In the genomic region with DNA sequence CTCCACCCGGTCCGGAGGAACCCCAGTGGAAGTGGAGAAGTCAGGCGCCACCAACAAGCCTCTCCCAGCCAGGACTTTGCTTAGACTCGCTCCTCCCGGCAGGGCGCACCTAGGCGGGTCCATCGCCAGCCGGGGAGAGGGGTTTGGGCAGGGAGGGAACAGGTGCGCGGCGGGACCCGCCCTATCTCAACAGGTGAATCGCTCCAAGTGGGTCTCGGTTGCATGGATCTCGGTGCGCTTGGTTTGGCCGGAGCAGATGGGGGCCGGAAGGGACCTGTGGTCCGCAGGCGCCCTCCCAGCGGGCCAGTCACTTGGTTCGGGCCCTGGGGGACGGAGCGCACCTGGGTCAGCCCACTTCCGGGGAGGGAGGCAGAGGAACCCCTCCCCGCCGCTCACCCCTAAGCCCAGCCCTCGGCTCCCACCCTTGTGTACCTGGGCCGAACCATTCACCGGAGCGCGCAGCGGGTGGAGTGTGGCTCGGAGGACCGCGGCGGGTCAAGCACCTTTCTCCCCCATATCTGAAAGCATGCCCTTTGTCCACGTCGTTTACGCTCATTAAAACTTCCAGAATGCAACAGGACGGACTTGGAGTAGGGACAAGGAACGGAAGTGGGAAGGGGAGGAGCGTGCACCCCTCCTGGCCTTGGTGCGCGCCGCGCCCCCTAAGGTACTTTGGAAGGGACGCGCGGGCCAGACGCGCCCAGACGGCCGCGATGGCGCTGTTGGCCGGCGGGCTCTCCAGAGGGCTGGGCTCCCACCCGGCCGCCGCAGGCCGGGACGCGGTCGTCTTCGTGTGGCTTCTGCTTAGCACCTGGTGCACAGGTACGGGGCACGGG, we compare ENCODE assay signal across 1 cellular context.
TF ChIP-seq lines count a peak whose summit lies in the region.

A gene with protein sequence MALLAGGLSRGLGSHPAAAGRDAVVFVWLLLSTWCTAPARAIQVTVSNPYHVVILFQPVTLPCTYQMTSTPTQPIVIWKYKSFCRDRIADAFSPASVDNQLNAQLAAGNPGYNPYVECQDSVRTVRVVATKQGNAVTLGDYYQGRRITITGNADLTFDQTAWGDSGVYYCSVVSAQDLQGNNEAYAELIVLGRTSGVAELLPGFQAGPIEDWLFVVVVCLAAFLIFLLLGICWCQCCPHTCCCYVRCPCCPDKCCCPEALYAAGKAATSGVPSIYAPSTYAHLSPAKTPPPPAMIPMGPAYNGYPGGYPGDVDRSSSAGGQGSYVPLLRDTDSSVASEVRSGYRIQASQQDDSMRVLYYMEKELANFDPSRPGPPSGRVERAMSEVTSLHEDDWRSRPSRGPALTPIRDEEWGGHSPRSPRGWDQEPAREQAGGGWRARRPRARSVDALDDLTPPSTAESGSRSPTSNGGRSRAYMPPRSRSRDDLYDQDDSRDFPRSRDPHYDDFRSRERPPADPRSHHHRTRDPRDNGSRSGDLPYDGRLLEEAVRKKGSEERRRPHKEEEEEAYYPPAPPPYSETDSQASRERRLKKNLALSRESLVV (plus strand): TSS at position 693 of the 836 bp plus-strand sequence. CDS start 21 bp downstream, at position 714.

TF ChIP-seq in HepG2, 621 proteins besides CTCF, POLR2A, EP300 and RAD21 (continued from another document and continues in another):
- TF ChIP-seq, protein P1, sequence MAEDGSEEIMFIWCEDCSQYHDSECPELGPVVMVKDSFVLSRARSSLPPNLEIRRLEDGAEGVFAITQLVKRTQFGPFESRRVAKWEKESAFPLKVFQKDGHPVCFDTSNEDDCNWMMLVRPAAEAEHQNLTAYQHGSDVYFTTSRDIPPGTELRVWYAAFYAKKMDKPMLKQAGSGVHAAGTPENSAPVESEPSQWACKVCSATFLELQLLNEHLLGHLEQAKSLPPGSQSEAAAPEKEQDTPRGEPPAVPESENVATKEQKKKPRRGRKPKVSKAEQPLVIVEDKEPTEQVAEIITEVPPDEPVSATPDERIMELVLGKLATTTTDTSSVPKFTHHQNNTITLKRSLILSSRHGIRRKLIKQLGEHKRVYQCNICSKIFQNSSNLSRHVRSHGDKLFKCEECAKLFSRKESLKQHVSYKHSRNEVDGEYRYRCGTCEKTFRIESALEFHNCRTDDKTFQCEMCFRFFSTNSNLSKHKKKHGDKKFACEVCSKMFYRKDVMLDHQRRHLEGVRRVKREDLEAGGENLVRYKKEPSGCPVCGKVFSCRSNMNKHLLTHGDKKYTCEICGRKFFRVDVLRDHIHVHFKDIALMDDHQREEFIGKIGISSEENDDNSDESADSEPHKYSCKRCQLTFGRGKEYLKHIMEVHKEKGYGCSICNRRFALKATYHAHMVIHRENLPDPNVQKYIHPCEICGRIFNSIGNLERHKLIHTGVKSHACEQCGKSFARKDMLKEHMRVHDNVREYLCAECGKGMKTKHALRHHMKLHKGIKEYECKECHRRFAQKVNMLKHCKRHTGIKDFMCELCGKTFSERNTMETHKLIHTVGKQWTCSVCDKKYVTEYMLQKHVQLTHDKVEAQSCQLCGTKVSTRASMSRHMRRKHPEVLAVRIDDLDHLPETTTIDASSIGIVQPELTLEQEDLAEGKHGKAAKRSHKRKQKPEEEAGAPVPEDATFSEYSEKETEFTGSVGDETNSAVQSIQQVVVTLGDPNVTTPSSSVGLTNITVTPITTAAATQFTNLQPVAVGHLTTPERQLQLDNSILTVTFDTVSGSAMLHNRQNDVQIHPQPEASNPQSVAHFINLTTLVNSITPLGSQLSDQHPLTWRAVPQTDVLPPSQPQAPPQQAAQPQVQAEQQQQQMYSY (CRISPR knock-in tag; IDR thresholded peaks at IDR 0.05), result peak; percentile 97
- TF ChIP-seq, protein P2, sequence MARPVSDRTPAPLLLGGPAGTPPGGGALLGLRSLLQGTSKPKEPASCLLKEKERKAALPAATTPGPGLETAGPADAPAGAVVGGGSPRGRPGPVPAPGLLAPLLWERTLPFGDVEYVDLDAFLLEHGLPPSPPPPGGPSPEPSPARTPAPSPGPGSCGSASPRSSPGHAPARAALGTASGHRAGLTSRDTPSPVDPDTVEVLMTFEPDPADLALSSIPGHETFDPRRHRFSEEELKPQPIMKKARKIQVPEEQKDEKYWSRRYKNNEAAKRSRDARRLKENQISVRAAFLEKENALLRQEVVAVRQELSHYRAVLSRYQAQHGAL (CRISPR knock-in tag; IDR thresholded peaks at IDR 0.05; ENCODE audit: not compliant biosample characterization), result peak; percentile 74
- TF ChIP-seq MTF1 (CRISPR knock-in tag; IDR thresholded peaks at IDR 0.05) (no peak), ZMYM3 (CRISPR knock-in tag; IDR thresholded peaks at IDR 0.05) (no peak), ZBTB7B (CRISPR knock-in tag; IDR thresholded peaks at IDR 0.05) (peak; percentile 94), ZNF552 (CRISPR knock-in tag; IDR thresholded peaks at IDR 0.05; ENCODE audit: borderline replicate concordance) (peak; percentile 52; the same call in 1 of the 2 replicates), CC2D1A (CRISPR knock-in tag; IDR thresholded peaks at IDR 0.05) (no peak), PCBP2 (optimal IDR thresholded peaks at IDR 0.05; ENCODE audit: low read depth, low read length, poor library complexity, severe bottlenecking) (no peak), ZNF282 (IDR thresholded peaks at IDR 0.05; ENCODE audit: partially characterized antibody) (no peak), ZNF253 (CRISPR knock-in tag; IDR thresholded peaks at IDR 0.05; ENCODE audit: borderline replicate concordance) (0 out of 2 replicates have a peak, but pooled peaks have one; percentile 37), SIN3B (IDR thresholded peaks at IDR 0.05; ENCODE audit: low read length) (no peak), DPF2 (CRISPR knock-in tag; IDR thresholded peaks at IDR 0.05; ENCODE audit: borderline replicate concordance, low read depth) (no peak), RBM39 (IDR thresholded peaks at IDR 0.05; ENCODE audit: low read depth, low read length, poor library complexity, severe bottlenecking) (peak; percentile 97), ZKSCAN1 (IDR thresholded peaks at IDR 0.05; ENCODE audit: low read length) (no peak), ZNF235 (CRISPR knock-in tag; IDR thresholded peaks at IDR 0.05; ENCODE audit: borderline replicate concordance) (peak; percentile 94), KAT8 (CRISPR knock-in tag; IDR thresholded peaks at IDR 0.05) (peak; percentile 81), CEBPG (CRISPR knock-in tag; IDR thresholded peaks at IDR 0.05) (no peak), ZNF441 (CRISPR knock-in tag; IDR thresholded peaks at IDR 0.05; ENCODE audit: borderline replicate concordance) (0 out of 2 replicates have a peak, but pooled peaks have one; percentile 4), SUZ12 (IDR thresholded peaks at IDR 0.05; ENCODE audit: low read depth, low read length) (no peak), NR1H2 (CRISPR knock-in tag; IDR thresholded peaks at IDR 0.05; ENCODE audit: borderline replicate concordance, low read depth) (no peak), TCF7L2 (IDR thresholded peaks at IDR 0.05; ENCODE audit: low read depth, low read length) (no peak), NKX3-1 (CRISPR knock-in tag; IDR thresholded peaks at IDR 0.05) (no peak; the same call in 1 of the 2 replicates), JUNB (CRISPR knock-in tag; IDR thresholded peaks at IDR 0.05; ENCODE audit: borderline replicate concordance) (no peak), RAD51 (IDR thresholded peaks at IDR 0.05; ENCODE audit: borderline replicate concordance) (no peak)
- TF ChIP-seq, protein P3, sequence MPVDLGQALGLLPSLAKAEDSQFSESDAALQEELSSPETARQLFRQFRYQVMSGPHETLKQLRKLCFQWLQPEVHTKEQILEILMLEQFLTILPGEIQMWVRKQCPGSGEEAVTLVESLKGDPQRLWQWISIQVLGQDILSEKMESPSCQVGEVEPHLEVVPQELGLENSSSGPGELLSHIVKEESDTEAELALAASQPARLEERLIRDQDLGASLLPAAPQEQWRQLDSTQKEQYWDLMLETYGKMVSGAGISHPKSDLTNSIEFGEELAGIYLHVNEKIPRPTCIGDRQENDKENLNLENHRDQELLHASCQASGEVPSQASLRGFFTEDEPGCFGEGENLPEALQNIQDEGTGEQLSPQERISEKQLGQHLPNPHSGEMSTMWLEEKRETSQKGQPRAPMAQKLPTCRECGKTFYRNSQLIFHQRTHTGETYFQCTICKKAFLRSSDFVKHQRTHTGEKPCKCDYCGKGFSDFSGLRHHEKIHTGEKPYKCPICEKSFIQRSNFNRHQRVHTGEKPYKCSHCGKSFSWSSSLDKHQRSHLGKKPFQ (CRISPR knock-in tag; IDR thresholded peaks at IDR 0.05; ENCODE audit: insufficient replicate concordance), result peak; percentile 70
- TF ChIP-seq, protein P4, sequence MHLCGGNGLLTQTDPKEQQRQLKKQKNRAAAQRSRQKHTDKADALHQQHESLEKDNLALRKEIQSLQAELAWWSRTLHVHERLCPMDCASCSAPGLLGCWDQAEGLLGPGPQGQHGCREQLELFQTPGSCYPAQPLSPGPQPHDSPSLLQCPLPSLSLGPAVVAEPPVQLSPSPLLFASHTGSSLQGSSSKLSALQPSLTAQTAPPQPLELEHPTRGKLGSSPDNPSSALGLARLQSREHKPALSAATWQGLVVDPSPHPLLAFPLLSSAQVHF (CRISPR knock-in tag; IDR thresholded peaks at IDR 0.05), result peak; percentile 56
- TF ChIP-seq, protein P5, sequence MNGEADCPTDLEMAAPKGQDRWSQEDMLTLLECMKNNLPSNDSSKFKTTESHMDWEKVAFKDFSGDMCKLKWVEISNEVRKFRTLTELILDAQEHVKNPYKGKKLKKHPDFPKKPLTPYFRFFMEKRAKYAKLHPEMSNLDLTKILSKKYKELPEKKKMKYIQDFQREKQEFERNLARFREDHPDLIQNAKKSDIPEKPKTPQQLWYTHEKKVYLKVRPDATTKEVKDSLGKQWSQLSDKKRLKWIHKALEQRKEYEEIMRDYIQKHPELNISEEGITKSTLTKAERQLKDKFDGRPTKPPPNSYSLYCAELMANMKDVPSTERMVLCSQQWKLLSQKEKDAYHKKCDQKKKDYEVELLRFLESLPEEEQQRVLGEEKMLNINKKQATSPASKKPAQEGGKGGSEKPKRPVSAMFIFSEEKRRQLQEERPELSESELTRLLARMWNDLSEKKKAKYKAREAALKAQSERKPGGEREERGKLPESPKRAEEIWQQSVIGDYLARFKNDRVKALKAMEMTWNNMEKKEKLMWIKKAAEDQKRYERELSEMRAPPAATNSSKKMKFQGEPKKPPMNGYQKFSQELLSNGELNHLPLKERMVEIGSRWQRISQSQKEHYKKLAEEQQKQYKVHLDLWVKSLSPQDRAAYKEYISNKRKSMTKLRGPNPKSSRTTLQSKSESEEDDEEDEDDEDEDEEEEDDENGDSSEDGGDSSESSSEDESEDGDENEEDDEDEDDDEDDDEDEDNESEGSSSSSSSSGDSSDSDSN (CRISPR knock-in tag; IDR thresholded peaks at IDR 0.05), result peak; percentile 75
- TF ChIP-seq, protein P6, sequence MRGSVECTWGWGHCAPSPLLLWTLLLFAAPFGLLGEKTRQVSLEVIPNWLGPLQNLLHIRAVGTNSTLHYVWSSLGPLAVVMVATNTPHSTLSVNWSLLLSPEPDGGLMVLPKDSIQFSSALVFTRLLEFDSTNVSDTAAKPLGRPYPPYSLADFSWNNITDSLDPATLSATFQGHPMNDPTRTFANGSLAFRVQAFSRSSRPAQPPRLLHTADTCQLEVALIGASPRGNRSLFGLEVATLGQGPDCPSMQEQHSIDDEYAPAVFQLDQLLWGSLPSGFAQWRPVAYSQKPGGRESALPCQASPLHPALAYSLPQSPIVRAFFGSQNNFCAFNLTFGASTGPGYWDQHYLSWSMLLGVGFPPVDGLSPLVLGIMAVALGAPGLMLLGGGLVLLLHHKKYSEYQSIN (CRISPR knock-in tag; IDR thresholded peaks at IDR 0.05; ENCODE audit: borderline replicate concordance), result no peak
- TF ChIP-seq, protein P7, sequence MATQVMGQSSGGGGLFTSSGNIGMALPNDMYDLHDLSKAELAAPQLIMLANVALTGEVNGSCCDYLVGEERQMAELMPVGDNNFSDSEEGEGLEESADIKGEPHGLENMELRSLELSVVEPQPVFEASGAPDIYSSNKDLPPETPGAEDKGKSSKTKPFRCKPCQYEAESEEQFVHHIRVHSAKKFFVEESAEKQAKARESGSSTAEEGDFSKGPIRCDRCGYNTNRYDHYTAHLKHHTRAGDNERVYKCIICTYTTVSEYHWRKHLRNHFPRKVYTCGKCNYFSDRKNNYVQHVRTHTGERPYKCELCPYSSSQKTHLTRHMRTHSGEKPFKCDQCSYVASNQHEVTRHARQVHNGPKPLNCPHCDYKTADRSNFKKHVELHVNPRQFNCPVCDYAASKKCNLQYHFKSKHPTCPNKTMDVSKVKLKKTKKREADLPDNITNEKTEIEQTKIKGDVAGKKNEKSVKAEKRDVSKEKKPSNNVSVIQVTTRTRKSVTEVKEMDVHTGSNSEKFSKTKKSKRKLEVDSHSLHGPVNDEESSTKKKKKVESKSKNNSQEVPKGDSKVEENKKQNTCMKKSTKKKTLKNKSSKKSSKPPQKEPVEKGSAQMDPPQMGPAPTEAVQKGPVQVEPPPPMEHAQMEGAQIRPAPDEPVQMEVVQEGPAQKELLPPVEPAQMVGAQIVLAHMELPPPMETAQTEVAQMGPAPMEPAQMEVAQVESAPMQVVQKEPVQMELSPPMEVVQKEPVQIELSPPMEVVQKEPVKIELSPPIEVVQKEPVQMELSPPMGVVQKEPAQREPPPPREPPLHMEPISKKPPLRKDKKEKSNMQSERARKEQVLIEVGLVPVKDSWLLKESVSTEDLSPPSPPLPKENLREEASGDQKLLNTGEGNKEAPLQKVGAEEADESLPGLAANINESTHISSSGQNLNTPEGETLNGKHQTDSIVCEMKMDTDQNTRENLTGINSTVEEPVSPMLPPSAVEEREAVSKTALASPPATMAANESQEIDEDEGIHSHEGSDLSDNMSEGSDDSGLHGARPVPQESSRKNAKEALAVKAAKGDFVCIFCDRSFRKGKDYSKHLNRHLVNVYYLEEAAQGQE (IDR thresholded peaks at IDR 0.05; ENCODE audit: borderline replicate concordance in 1 of 2, low read depth in 1 of 2, low read length in 2 of 2), result peak in 1 of 2 experiments; percentile 78; a peak in 1 of 4 replicates
- TF ChIP-seq, protein P8, sequence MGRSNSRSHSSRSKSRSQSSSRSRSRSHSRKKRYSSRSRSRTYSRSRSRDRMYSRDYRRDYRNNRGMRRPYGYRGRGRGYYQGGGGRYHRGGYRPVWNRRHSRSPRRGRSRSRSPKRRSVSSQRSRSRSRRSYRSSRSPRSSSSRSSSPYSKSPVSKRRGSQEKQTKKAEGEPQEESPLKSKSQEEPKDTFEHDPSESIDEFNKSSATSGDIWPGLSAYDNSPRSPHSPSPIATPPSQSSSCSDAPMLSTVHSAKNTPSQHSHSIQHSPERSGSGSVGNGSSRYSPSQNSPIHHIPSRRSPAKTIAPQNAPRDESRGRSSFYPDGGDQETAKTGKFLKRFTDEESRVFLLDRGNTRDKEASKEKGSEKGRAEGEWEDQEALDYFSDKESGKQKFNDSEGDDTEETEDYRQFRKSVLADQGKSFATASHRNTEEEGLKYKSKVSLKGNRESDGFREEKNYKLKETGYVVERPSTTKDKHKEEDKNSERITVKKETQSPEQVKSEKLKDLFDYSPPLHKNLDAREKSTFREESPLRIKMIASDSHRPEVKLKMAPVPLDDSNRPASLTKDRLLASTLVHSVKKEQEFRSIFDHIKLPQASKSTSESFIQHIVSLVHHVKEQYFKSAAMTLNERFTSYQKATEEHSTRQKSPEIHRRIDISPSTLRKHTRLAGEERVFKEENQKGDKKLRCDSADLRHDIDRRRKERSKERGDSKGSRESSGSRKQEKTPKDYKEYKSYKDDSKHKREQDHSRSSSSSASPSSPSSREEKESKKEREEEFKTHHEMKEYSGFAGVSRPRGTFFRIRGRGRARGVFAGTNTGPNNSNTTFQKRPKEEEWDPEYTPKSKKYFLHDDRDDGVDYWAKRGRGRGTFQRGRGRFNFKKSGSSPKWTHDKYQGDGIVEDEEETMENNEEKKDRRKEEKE (IDR thresholded peaks at IDR 0.05), result no peak
- TF ChIP-seq, protein P9, sequence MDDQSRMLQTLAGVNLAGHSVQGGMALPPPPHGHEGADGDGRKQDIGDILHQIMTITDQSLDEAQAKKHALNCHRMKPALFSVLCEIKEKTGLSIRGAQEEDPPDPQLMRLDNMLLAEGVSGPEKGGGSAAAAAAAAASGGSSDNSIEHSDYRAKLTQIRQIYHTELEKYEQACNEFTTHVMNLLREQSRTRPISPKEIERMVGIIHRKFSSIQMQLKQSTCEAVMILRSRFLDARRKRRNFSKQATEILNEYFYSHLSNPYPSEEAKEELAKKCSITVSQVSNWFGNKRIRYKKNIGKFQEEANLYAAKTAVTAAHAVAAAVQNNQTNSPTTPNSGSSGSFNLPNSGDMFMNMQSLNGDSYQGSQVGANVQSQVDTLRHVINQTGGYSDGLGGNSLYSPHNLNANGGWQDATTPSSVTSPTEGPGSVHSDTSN (CRISPR knock-in tag; IDR thresholded peaks at IDR 0.05; ENCODE audit: borderline replicate concordance), result no peak; the same call in 1 of the 2 replicates
